2 cellular contexts compared by ENCODE assay signal in the genomic region with DNA sequence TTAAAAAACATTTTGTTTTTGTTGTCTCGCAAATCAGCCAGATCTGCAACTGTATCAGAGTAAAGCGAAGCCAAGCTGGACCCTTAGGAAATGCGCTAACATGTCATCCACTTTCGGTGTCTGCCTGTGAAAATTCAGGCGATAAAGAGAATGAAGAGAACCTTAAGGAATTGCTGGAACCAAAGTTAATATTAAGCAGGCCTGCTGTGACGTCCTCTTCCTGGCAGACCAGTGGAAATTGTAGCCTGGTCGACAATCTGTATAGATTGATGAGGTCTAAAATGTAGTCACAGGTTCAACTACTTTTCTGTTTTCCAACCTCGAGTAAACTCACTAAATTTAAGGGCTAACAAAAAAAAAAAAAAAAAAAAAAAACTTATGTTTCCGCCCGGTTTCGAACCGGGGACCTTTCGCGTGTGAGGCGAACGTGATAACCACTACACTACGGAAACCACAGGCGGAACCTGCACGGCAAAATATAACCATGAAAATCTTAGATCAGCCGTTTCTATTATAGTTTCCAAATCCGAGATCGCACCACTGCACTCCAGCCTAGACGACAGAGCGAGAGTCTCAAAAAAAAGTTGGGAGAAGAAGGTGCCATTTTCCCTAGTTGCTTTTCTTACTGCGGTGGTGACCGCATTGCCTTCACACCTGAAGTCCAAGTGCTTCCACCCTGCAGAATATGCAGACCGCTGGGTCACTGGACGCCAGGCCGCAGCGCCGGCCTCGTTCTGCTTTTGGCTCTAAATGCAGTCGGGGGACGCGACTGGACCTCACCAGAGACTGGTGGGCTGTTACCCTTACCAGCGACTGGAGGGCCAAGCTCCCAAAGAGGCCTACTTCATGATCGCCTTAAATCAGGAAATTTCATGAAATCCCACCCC.
TF ChIP-seq lines count a peak whose summit lies in the region.
"Not testable (repeated sequence)": the region's sequence is repeated elsewhere in the genome, so short reads cannot be mapped to it uniquely, and the experiment has no call there.

No MANE protein-coding gene starts in this region.

TF ChIP-seq in WTC11, 78 proteins besides CTCF, POLR2A, EP300 and RAD21:
- TF ChIP-seq, protein P1, sequence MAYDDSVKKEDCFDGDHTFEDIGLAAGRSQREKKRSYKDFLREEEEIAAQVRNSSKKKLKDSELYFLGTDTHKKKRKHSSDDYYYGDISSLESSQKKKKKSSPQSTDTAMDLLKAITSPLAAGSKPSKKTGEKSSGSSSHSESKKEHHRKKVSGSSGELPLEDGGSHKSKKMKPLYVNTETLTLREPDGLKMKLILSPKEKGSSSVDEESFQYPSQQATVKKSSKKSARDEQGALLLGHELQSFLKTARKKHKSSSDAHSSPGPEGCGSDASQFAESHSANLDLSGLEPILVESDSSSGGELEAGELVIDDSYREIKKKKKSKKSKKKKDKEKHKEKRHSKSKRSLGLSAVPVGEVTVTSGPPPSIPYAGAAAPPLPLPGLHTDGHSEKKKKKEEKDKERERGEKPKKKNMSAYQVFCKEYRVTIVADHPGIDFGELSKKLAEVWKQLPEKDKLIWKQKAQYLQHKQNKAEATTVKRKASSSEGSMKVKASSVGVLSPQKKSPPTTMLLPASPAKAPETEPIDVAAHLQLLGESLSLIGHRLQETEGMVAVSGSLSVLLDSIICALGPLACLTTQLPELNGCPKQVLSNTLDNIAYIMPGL (CRISPR knock-in tag; IDR thresholded peaks at IDR 0.05) = peak; percentile 31; the same call in 1 of the 2 replicates

TF ChIP-seq in K562, 482 proteins besides CTCF, POLR2A, EP300 and RAD21 (continued from another document):
- TF ChIP-seq, protein P2, sequence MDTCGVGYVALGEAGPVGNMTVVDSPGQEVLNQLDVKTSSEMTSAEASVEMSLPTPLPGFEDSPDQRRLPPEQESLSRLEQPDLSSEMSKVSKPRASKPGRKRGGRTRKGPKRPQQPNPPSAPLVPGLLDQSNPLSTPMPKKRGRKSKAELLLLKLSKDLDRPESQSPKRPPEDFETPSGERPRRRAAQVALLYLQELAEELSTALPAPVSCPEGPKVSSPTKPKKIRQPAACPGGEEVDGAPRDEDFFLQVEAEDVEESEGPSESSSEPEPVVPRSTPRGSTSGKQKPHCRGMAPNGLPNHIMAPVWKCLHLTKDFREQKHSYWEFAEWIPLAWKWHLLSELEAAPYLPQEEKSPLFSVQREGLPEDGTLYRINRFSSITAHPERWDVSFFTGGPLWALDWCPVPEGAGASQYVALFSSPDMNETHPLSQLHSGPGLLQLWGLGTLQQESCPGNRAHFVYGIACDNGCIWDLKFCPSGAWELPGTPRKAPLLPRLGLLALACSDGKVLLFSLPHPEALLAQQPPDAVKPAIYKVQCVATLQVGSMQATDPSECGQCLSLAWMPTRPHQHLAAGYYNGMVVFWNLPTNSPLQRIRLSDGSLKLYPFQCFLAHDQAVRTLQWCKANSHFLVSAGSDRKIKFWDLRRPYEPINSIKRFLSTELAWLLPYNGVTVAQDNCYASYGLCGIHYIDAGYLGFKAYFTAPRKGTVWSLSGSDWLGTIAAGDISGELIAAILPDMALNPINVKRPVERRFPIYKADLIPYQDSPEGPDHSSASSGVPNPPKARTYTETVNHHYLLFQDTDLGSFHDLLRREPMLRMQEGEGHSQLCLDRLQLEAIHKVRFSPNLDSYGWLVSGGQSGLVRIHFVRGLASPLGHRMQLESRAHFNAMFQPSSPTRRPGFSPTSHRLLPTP (IDR thresholded peaks at IDR 0.05; ENCODE audit: borderline replicate concordance, extremely low read depth, insufficient read length) = peak; percentile 73
- TF ChIP-seq JUND (IDR thresholded peaks at IDR 0.05; ENCODE audit: borderline replicate concordance, low read depth, low read length) (peak; percentile 26; the same call in 1 of the 2 replicates), NFIC (IDR thresholded peaks at IDR 0.05) (0 out of 2 replicates have a peak, but pooled peaks have one; percentile 12), POLR3A (IDR thresholded peaks at IDR 0.05; ENCODE audit: borderline replicate concordance, extremely low read depth, insufficient read depth, insufficient read length) (peak; percentile 71), BDP1 (IDR thresholded peaks at IDR 0.05; ENCODE audit: insufficient read depth, insufficient read length) (peak; percentile 33), HDAC1 (IDR thresholded peaks at IDR 0.05) (0 out of 4 replicates have a peak, but pooled peaks of 1 of the 2 experiments have one; percentile 62), POLR2H (tag; IDR thresholded peaks at IDR 0.05; ENCODE audit: low read depth) (peak; percentile 98), ATF1 (tag; IDR thresholded peaks at IDR 0.05) (peak; percentile 38; the same call in 1 of the 2 replicates), BRF1 (IDR thresholded peaks at IDR 0.05; ENCODE audit: borderline replicate concordance, extremely low read depth, insufficient read length) (peak; percentile 7), TBP (optimal IDR thresholded peaks at IDR 0.05; ENCODE audit: low read depth, low read length) (peak; percentile 66)
- TF ChIP-seq JUND (tag; IDR thresholded peaks at IDR 0.05; ENCODE audit: borderline replicate concordance, low read depth, low read length); ATF1 (CRISPR knock-in tag; IDR thresholded peaks at IDR 0.05): not testable (repeated sequence)
- TF ChIP-seq, protein P3, sequence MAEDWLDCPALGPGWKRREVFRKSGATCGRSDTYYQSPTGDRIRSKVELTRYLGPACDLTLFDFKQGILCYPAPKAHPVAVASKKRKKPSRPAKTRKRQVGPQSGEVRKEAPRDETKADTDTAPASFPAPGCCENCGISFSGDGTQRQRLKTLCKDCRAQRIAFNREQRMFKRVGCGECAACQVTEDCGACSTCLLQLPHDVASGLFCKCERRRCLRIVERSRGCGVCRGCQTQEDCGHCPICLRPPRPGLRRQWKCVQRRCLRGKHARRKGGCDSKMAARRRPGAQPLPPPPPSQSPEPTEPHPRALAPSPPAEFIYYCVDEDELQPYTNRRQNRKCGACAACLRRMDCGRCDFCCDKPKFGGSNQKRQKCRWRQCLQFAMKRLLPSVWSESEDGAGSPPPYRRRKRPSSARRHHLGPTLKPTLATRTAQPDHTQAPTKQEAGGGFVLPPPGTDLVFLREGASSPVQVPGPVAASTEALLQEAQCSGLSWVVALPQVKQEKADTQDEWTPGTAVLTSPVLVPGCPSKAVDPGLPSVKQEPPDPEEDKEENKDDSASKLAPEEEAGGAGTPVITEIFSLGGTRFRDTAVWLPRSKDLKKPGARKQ (CRISPR knock-in tag; IDR thresholded peaks at IDR 0.05) = peak; percentile 49; the same call in 1 of the 2 replicates
- TF ChIP-seq, protein P4, sequence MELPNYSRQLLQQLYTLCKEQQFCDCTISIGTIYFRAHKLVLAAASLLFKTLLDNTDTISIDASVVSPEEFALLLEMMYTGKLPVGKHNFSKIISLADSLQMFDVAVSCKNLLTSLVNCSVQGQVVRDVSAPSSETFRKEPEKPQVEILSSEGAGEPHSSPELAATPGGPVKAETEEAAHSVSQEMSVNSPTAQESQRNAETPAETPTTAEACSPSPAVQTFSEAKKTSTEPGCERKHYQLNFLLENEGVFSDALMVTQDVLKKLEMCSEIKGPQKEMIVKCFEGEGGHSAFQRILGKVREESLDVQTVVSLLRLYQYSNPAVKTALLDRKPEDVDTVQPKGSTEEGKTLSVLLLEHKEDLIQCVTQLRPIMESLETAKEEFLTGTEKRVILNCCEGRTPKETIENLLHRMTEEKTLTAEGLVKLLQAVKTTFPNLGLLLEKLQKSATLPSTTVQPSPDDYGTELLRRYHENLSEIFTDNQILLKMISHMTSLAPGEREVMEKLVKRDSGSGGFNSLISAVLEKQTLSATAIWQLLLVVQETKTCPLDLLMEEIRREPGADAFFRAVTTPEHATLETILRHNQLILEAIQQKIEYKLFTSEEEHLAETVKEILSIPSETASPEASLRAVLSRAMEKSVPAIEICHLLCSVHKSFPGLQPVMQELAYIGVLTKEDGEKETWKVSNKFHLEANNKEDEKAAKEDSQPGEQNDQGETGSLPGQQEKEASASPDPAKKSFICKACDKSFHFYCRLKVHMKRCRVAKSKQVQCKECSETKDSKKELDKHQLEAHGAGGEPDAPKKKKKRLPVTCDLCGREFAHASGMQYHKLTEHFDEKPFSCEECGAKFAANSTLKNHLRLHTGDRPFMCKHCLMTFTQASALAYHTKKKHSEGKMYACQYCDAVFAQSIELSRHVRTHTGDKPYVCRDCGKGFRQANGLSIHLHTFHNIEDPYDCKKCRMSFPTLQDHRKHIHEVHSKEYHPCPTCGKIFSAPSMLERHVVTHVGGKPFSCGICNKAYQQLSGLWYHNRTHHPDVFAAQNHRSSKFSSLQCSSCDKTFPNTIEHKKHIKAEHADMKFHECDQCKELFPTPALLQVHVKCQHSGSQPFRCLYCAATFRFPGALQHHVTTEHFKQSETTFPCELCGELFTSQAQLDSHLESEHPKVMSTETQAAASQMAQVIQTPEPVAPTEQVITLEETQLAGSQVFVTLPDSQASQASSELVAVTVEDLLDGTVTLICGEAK (IDR thresholded peaks at IDR 0.05) = peak; percentile 81
- TF ChIP-seq, protein P4 (CRISPR knock-in tag; IDR thresholded peaks at IDR 0.05) = not testable (repeated sequence)
